9 cellular contexts compared by ENCODE assay signal in genomic region chr1:89844236-89844807, GRCh38. TPM values are rescaled to one million over a fixed set of nuclear protein-coding genes. Genes with fewer than 3 reads are reported as not detected.
DNase-seq lines count a peak whose midpoint lies in the region; ATAC-seq and TF ChIP-seq lines count a peak whose summit lies in the region.
"Had no signal": no experiment of that assay in that cellular context is flagged by ENCODE, and none has a peak within 500 bp of the region (broad histone marks: within the 10 kb centered on the region; RNA-seq: fewer than 3 reads in every experiment).

No MANE protein-coding gene starts in this region.

- no peaks in the 10 kb centered on the region for H3K9me3 ChIP-seq in heart left ventricle
- H3K9me3 ChIP-seq in liver (ENCODE audit: control insufficient read depth in 4 of 4, low read length in 3 of 4): no peaks in the 10 kb centered on the region

- H3K27ac ChIP-seq in heart left ventricle: peak overlapping the region in 7 of 12 donors; percentile 54 to 88 (median 77)
- peak overlapping the region; percentile 92 to 97 for H3K27ac ChIP-seq in liver (ENCODE audit: low read depth in 1 of 2, low read length in 2 of 2)
- H3K27ac ChIP-seq: C4-2B had no signal

- WGBS in heart left ventricle, 4 donors: 68 to 75% (median 69%) methylated on average over 7 of the region's 7 CpGs
- WGBS in liver: 83% methylated on average over 7 of the region's 7 CpGs

- TF ChIP-seq RAD21 in liver (IDR thresholded peaks at IDR 0.05): no peak

- no peaks in the 10 kb centered on the region for H3K9me3 Mint-ChIP-seq in activated naive CD4-positive, alpha-beta T cell treated with anti-CD3 and anti-CD28 coated beads for 36 hours

- H3K4me3 ChIP-seq in heart left ventricle (peak overlapping the region in 11 of 12 donors; percentile 62 to 89 (median 74)), liver (ENCODE audit: low read depth in 1 of 3, low read length in 3 of 3) (peak overlapping the region; percentile 80 to 96 (median 87))

- DNase-seq in heart left ventricle (no peak), left cardiac atrium (no peak), HuH-7 (ENCODE audit: low spot score) (no peak), SHP77 treated with DMSO at 0.1 percent for 48 hours (lab: John Stamatoyannopoulos, UW) (no peak), SKM-1 treated with dmso at 0.1 percent for 144 hours (lab: John Stamatoyannopoulos, UW; ENCODE audit: unreplicated experiment) (no peak)
- DNase-seq in activated naive CD4-positive, alpha-beta T cell treated with anti-CD3 and anti-CD28 coated beads for 36 hours: peak; percentile 73
- DNase-seq in stimulated activated naive CD4-positive, alpha-beta T cell treated with Interleukin-2 at 50 U/mL for 16 hours (lab: John Stamatoyannopoulos, UW): peak; percentile 56

- TF ChIP-seq CTCF in heart left ventricle (IDR thresholded peaks at IDR 0.05): no peak
- no peak for TF ChIP-seq CTCF in liver (IDR thresholded peaks at IDR 0.05; ENCODE audit: low read depth, low read length, missing input control)

- peaks cover 22% of the 10 kb centered on the region for H3K36me3 Mint-ChIP-seq in activated naive CD4-positive, alpha-beta T cell treated with anti-CD3 and anti-CD28 coated beads for 36 hours (ENCODE audit: low read depth)

- peaks cover 52% of the 10 kb centered on the region for H3K4me1 Mint-ChIP-seq in activated naive CD4-positive, alpha-beta T cell treated with anti-CD3 and anti-CD28 coated beads for 36 hours (ENCODE audit: low read depth)

- CTCF ChIA-PET in activated naive CD4-positive, alpha-beta T cell treated with anti-CD3 and anti-CD28 coated beads for 36 hours (lab: Charles Lee): interaction anchor here (0.6 to 2.4 kb wide), 8 partner anchors 10 to 143 kb away, joined by 3 to 9 read pairs (median 8); no protein-coding TSS in a partner anchor

- no peaks in the 10 kb centered on the region for H3K27me3 ChIP-seq in heart left ventricle
- no peaks in the 10 kb centered on the region for H3K27me3 ChIP-seq in liver (ENCODE audit: control insufficient read depth in 4 of 4, insufficient read depth in 4 of 4, low read length in 3 of 4)

- intact Hi-C loops in heart left ventricle (cut with DNase I): loop anchor here in 7 of 10 donors (5.0 to 10.0 kb wide), 8 partner anchors 37 to 143 kb away; no protein-coding TSS in a partner anchor
- intact Hi-C loops in left cardiac atrium (cut with DNase I): no loop called here
- intact Hi-C loops in activated naive CD4-positive, alpha-beta T cell treated with anti-CD3 and anti-CD28 coated beads for 36 hours (cut with micrococcal nuclease): loop anchor here (1.0 to 10.0 kb wide), 11 partner anchors 11 to 1710 kb away; partner anchors contain the start of genes CDC7, LRRC8B, LRRC8C and PKN2

- H3K4me3 Mint-ChIP-seq in activated naive CD4-positive, alpha-beta T cell treated with anti-CD3 and anti-CD28 coated beads for 36 hours: peak overlapping the region; percentile 91

- peak overlapping the region; percentile 94 for H3K27ac Mint-ChIP-seq in activated naive CD4-positive, alpha-beta T cell treated with anti-CD3 and anti-CD28 coated beads for 36 hours

- TF ChIP-seq POLR2A in heart left ventricle (IDR thresholded peaks at IDR 0.05): no peak

- H3K4me1 ChIP-seq in heart left ventricle: peaks cover 0 to 40% (median 12%) of the 10 kb centered on the region in 12 donors
- H3K4me1 ChIP-seq in liver (ENCODE audit: control insufficient read depth in 4 of 4, insufficient read depth in 4 of 4, low read length in 3 of 4): peaks cover 7 to 34% (median 29%) of the 10 kb centered on the region in 4 donors

- ATAC-seq in heart left ventricle: no peak
- ATAC-seq in left cardiac atrium: no peak

- H3K27me3 Mint-ChIP-seq in activated naive CD4-positive, alpha-beta T cell treated with anti-CD3 and anti-CD28 coated beads for 36 hours (ENCODE audit: low read depth): no peaks in the 10 kb centered on the region

- peak overlapping the region in 1 of 2 donors; percentile 94 for H3K9ac ChIP-seq in liver (ENCODE audit: low read depth in 1 of 2, low read length in 2 of 2)

- H3K36me3 ChIP-seq in heart left ventricle (peaks cover 0 to 11% (median 0%) of the 10 kb centered on the region in 9 donors), liver (ENCODE audit: control insufficient read depth in 4 of 4, insufficient read depth in 3 of 4, low read depth in 1 of 4, low read length in 3 of 4) (peaks cover 0 to 3% (median 0%) of the 10 kb centered on the region in 4 donors)

TF ChIP-seq in liver, 16 proteins besides CTCF, POLR2A, EP300 and RAD21:
- TF ChIP-seq EGR1 (IDR thresholded peaks at IDR 0.05; ENCODE audit: low read depth in 2 of 2): no peak
- no peak for TF ChIP-seq HNF4A (conservative IDR thresholded peaks at IDR 0.05)
- TF ChIP-seq FOXA2 (IDR thresholded peaks at IDR 0.05): no peak
- TF ChIP-seq YY1 (IDR thresholded peaks at IDR 0.05): no peak
- TF ChIP-seq, protein P1, sequence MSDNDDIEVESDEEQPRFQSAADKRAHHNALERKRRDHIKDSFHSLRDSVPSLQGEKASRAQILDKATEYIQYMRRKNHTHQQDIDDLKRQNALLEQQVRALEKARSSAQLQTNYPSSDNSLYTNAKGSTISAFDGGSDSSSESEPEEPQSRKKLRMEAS (IDR thresholded peaks at IDR 0.05): no peak

RNA-seq across cellular contexts. Expression of gene LRRC8D, which starts 23.5 kb away (rescaled TPM):
- total RNA-seq in heart left ventricle (10 to 100 TPM in 3 of 9 donors, 1 to 10 TPM in 6; 5.7 to 13.0 (median 8.0) TPM), left cardiac atrium (10 to 100 TPM in 1 of 2 donors, 1 to 10 TPM in 1; 7.3 to 13.6 TPM), liver (10 to 100 TPM; 17.1 to 17.4 TPM)
- polyA plus RNA-seq in heart left ventricle (10 to 100 TPM in 1 of 2 donors, 1 to 10 TPM in 1; 2.1 to 16.5 TPM), liver (10 to 100 TPM in 1 of 2 donors, 1 to 10 TPM in 1; 7.1 to 11.7 TPM)
- 10 to 100 TPM; 14.4 to 15.0 TPM for total RNA-seq in activated naive CD4-positive, alpha-beta T cell treated with anti-CD3 and anti-CD28 coated beads for 36 hours

Comparison
In these comparisons a context has a peak if more than half of its experiments do, and no peak if none do; other contexts are left out.
1. intact Hi-C loops: an anchor here in heart left ventricle (5.0 to 10.0 kb wide) and activated naive CD4-positive, alpha-beta T cell treated with anti-CD3 and anti-CD28 coated beads for 36 hours (1.0 to 10.0 kb wide); none called in left cardiac atrium.
2. DNase-seq: peak in activated naive CD4-positive, alpha-beta T cell treated with anti-CD3 and anti-CD28 coated beads for 36 hours (single experiment) and stimulated activated naive CD4-positive, alpha-beta T cell treated with Interleukin-2 at 50 U/mL for 16 hours (single experiment); none in heart left ventricle (0 of 5), left cardiac atrium (single experiment), HuH-7 (single experiment), SHP77 treated with DMSO at 0.1 percent for 48 hours (single experiment) and SKM-1 treated with dmso at 0.1 percent for 144 hours (single experiment).